In the genomic region with DNA sequence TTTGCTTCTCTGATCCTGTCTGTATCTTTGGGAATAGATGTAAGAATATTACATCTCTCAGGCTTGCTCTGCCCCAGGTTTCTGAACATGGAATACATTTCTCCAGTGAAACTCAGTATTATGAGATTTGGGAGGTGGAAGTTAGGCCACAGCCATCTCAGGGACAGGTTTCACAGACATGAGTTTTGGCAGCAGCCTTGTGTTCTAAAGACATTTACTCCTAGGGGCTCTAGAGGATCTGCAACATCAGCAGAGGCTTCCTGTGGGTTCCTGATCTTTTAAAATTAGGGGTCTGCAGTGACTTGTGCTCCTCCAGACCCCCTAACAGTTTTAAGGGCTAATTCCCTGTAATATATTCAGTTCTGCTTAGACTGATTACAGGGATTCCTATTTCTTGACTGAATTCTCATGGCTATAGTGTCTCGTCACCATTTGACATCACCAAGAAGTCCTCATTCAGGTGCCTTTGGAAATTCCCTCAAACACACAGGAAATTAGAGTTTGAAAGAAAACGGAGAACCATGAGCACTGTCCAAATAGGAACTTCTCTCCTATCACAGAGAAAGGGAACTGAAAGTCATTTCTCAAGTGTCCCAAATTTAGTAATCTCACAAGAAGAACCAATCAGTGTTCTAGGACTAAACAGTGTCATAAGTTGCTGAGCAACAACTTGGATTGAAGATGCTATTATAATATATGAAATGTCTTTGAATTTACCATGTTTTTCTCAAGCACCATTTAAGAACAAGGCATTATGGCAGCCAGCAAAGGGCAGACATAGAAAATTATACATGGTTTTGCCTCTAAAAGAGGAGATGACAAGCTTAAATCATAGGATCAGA, we compare ENCODE assay signal across 10 cellular contexts. TPM values are rescaled to one million over a fixed set of nuclear protein-coding genes. Genes with fewer than 3 reads are reported as not detected.
DNase-seq lines count a peak whose midpoint lies in the region; ATAC-seq, FAIRE-seq and TF ChIP-seq lines count a peak whose summit lies in the region.
"Had no signal": no experiment of that assay in that cellular context is flagged by ENCODE, and none has a peak within 500 bp of the region (broad histone marks: within the 10 kb centered on the region; RNA-seq: fewer than 3 reads in every experiment).

No MANE protein-coding gene starts in this region.

- H3K4me2 ChIP-seq in K562 (ENCODE audit: insufficient read depth, low read length) (no peak overlapping the region), parathyroid adenoma (ENCODE audit: low read length) (no peak overlapping the region)

- H2AFZ ChIP-seq in K562 (ENCODE audit: low read depth, low read length): no peak overlapping the region
- H2AFZ ChIP-seq in parathyroid adenoma: no peak overlapping the region

- no peak overlapping the region for H3K4me3 Mint-ChIP-seq in activated T-cell treated with anti-CD3 and anti-CD28 coated beads, Interleukin-2, amount 50 U/mL, for 72 hours

- H4K20me1 ChIP-seq in K562 (replicated peaks; ENCODE audit: control insufficient read depth, insufficient read depth, low read length): no peaks in the 10 kb centered on the region

- no peak for FAIRE-seq in K562 (lab: Jason Lieb, UNC)
- FAIRE-seq: TTC549 had no signal

- H3K27ac Mint-ChIP-seq in activated T-cell treated with anti-CD3 and anti-CD28 coated beads, Interleukin-2, amount 50 U/mL, for 72 hours: no peak overlapping the region

- POLR2A ChIA-PET in K562 (lab: Yijun Ruan, JAX): no interaction called here

- CTCF ChIA-PET in K562 (lab: Yijun Ruan, JAX; ENCODE audit: low intra/inter-chr PET ratio): interaction anchor here (0.6 kb wide), 1 partner anchor 76 kb away, joined by 4 read pairs; no protein-coding TSS in a partner anchor

- no peaks in the 10 kb centered on the region for H3K9me3 Mint-ChIP-seq in activated T-cell treated with anti-CD3 and anti-CD28 coated beads, Interleukin-2, amount 50 U/mL, for 72 hours

- H3K4me3 ChIP-seq in K562: no peak overlapping the region
- H3K4me3 ChIP-seq in parathyroid adenoma (ENCODE audit: low read depth, low read length): no peak overlapping the region

- H3K9me3 ChIP-seq in K562 (replicated peaks; ENCODE audit: control insufficient read depth, insufficient read depth, low read depth, low read length): no peaks in the 10 kb centered on the region
- H3K9me3 ChIP-seq in parathyroid adenoma (ENCODE audit: control insufficient read depth, low read length): no peaks in the 10 kb centered on the region

- H3K9ac ChIP-seq in K562 (ENCODE audit: insufficient read depth in 1 of 2, low read depth in 2 of 2, low read length in 2 of 2): no peak overlapping the region
- H3K9ac ChIP-seq in parathyroid adenoma: no peak overlapping the region

- H3K9me1 ChIP-seq in K562 (ENCODE audit: control insufficient read depth, insufficient read depth, low read length): no peaks in the 10 kb centered on the region

- no peaks in the 10 kb centered on the region for H3K4me1 ChIP-seq in K562 (replicated peaks in 1 of 2; ENCODE audit: control insufficient read depth in 2 of 2, insufficient read depth in 2 of 2, low read length in 2 of 2)
- no peaks in the 10 kb centered on the region for H3K4me1 ChIP-seq in parathyroid adenoma

- H3K36me3 ChIP-seq in K562 (ENCODE audit: control insufficient read depth, insufficient read depth, low read length) (no peaks in the 10 kb centered on the region), parathyroid adenoma (ENCODE audit: control insufficient read depth, insufficient read depth, low read length) (no peaks in the 10 kb centered on the region)

- H3K4me1 Mint-ChIP-seq in activated T-cell treated with anti-CD3 and anti-CD28 coated beads, Interleukin-2, amount 50 U/mL, for 72 hours (ENCODE audit: low read depth): peaks cover 16% of the 10 kb centered on the region

- no peak for DNase-seq in activated T-cell treated with anti-CD3 and anti-CD28 coated beads, Interleukin-2, amount 50 U/mL, for 72 hours
- DNase-seq in activated T-cell treated with anti-CD3 and anti-CD28 coated beads for 4 hours (no peak), K562 (ENCODE audit: extremely low read depth in 1 of 4, low spot score in 3 of 4) (no peak), G401 (ENCODE audit: low spot score) (no peak), cerebellum (ENCODE audit: low spot score) (no peak), NCI-H2029 treated with DMSO at 0.1 percent for 48 hours (lab: John Stamatoyannopoulos, UW) (no peak)

- WGBS in K562 (ENCODE audit: insufficient coverage, low coverage, missing lambda C conversion rate): 0% methylated on average over 2 of the region's 2 CpGs

- no peaks in the 10 kb centered on the region for H3K79me2 ChIP-seq in K562 (ENCODE audit: control insufficient read depth, insufficient read depth, low read length)
- H3K79me2 ChIP-seq in parathyroid adenoma: no peaks in the 10 kb centered on the region

- no peak for TF ChIP-seq RAD21 in K562 (CRISPR knock-in tag; conservative IDR thresholded peaks at IDR 0.05 in 1 of 2, IDR thresholded peaks at IDR 0.05 in 1 of 2)

- no TSS peak for BruUV-seq in K562 (replicated peaks; lab: Mats Ljungman, UMichigan)

- intact Hi-C loops in K562 (cut with micrococcal nuclease): no loop called here

- no peak for TF ChIP-seq CTCF in K562 (IDR thresholded peaks at IDR 0.05 in 2 of 3, conservative IDR thresholded peaks at IDR 0.05 in 1 of 3; ENCODE audit: insufficient read depth in 2 of 3, low read depth in 1 of 3, low read length in 3 of 3)
- no peak for TF ChIP-seq CTCF in parathyroid adenoma (IDR thresholded peaks at IDR 0.05)

- in situ Hi-C loops in K562 (cut with MboI): no loop called here
- in situ Hi-C loops in G401 (cut with HindIII; ENCODE audit: low sequenced_read_pairs): no loop called here

- no peaks in the 10 kb centered on the region for H3K36me3 Mint-ChIP-seq in activated T-cell treated with anti-CD3 and anti-CD28 coated beads, Interleukin-2, amount 50 U/mL, for 72 hours (ENCODE audit: insufficient read depth in 2 of 2)

- peak; percentile 47 to 70 for ATAC-seq in activated T-cell treated with anti-CD3 and anti-CD28 coated beads, Interleukin-2, amount 50 U/mL, for 72 hours (replicated peaks in 1 of 2)
- peak; percentile 67 for ATAC-seq in HG03280 (IDR thresholded peaks at IDR 0.05; ENCODE audit: unreplicated experiment)
- ATAC-seq in K562: no peak

- H3K27me3 Mint-ChIP-seq in activated T-cell treated with anti-CD3 and anti-CD28 coated beads, Interleukin-2, amount 50 U/mL, for 72 hours (ENCODE audit: low read depth): peaks cover 38% of the 10 kb centered on the region

- H3K27ac ChIP-seq in K562 (ENCODE audit: extremely low read depth, low read depth, low read length): no peak overlapping the region
- peak overlapping the region; percentile 67 for H3K27ac ChIP-seq in parathyroid adenoma

- no peak for TF ChIP-seq EP300 in K562 (IDR thresholded peaks at IDR 0.05; ENCODE audit: low read length)

- no peak for TF ChIP-seq POLR2A in K562 (conservative IDR thresholded peaks at IDR 0.05)

- H3K27me3 ChIP-seq in K562 (ENCODE audit: control insufficient read depth in 2 of 2, insufficient read depth in 2 of 2, low read length in 2 of 2) (peaks cover 0 to 2% of the 10 kb centered on the region in 2 experiments; a peak in 2 of 5 replicates), parathyroid adenoma (ENCODE audit: control insufficient read depth, insufficient read depth, low read length) (no peaks in the 10 kb centered on the region)

RNA-seq across cellular contexts. Expression of a gene that starts 2.5 kb away (rescaled TPM):
- 10 to 100 TPM in 1 of 2 donors, 1 to 10 TPM in 1; 9.2 to 18.8 TPM for total RNA-seq in activated T-cell treated with anti-CD3 and anti-CD28 coated beads, Interleukin-2, amount 50 U/mL, for 72 hours
- total RNA-seq in K562 (2011; cell fraction: chromatin; rRNA removed; ENCODE audit: low replicate concordance): not detected in 2 replicates
- not detected in 2 replicates for total RNA-seq in K562 (2011; cell fraction: nucleolus; rRNA removed)
- total RNA-seq in K562 (2011; cell fraction: nucleoplasm; rRNA removed): not detected in 2 replicates
- total RNA-seq in K562 (2014; rRNA removed) (not detected in 2 replicates), K562 (2014; rRNA removed; fragmentation: Illumina TruSeq; extraction: Trizol) (not detected in 2 replicates), K562 (2015; rRNA removed; fragmentation: Illumina TruSeq; extraction: Trizol) (0.34 and 0.47 TPM in 2 replicates), K562 (2021) (1.8 and 2.4 TPM in 2 replicates), cerebellum (3.6 TPM)
- polyA plus RNA-seq in K562 (2011; rRNA removed) (not detected in 2 replicates), K562 (2014; fragmentation: Illumina TruSeq; extraction: Trizol) (0.53 TPM in 1 of 2 replicates, not detected in the other), K562 (2014; fragmentation: Nextera tagmentation; extraction: Ambion mirVana) (under 1 TPM; 0.18 to 0.31 TPM), K562 (2014; rRNA removed) (0.41 and 0.80 TPM in 2 replicates)
- polyA plus RNA-seq in K562 (2011; cell fraction: cytosol; rRNA removed): not detected in 2 replicates
- polyA plus RNA-seq in K562 (2011; cell fraction: nucleus; rRNA removed): not detected in 2 replicates
- polyA plus RNA-seq in K562 (2012): 0.05 and 0.42 TPM in 2 replicates
- polyA minus RNA-seq in K562 (2011; rRNA and poly(A)+ RNA removed): 0.15 TPM in 1 of 2 replicates, not detected in the other
- polyA minus RNA-seq in K562 (2011; cell fraction: cytosol; rRNA and poly(A)+ RNA removed): not detected in 2 replicates
- not detected in 2 replicates for polyA minus RNA-seq in K562 (2011; cell fraction: nucleus; rRNA and poly(A)+ RNA removed)
- total RNA-seq in G401 (2014; rRNA removed; shearing (Covaris generic)): not detected in 2 replicates

RNA-seq across cellular contexts. Expression of a gene that starts 30.2 kb away (rescaled TPM):
- not detected for total RNA-seq in activated T-cell treated with anti-CD3 and anti-CD28 coated beads, Interleukin-2, amount 50 U/mL, for 72 hours
- not detected in 2 replicates for total RNA-seq in K562 (2011; cell fraction: chromatin; rRNA removed; ENCODE audit: low replicate concordance)
- not detected in 2 replicates for total RNA-seq in K562 (2011; cell fraction: nucleolus; rRNA removed)
- not detected in 2 replicates for total RNA-seq in K562 (2011; cell fraction: nucleoplasm; rRNA removed)
- total RNA-seq in K562 (2014; rRNA removed) (not detected in 2 replicates), K562 (2014; rRNA removed; fragmentation: Illumina TruSeq; extraction: Trizol) (not detected in 2 replicates), K562 (2015; rRNA removed; fragmentation: Illumina TruSeq; extraction: Trizol) (not detected in 2 replicates), K562 (2021) (not detected in 2 replicates), cerebellum (0.18 TPM)
- polyA plus RNA-seq in K562 (2011; rRNA removed) (not detected in 2 replicates), K562 (2014; fragmentation: Illumina TruSeq; extraction: Trizol) (not detected in 2 replicates), K562 (2014; fragmentation: Nextera tagmentation; extraction: Ambion mirVana) (not detected), K562 (2014; rRNA removed) (not detected in 2 replicates)
- not detected in 2 replicates for polyA plus RNA-seq in K562 (2011; cell fraction: cytosol; rRNA removed)
- polyA plus RNA-seq in K562 (2011; cell fraction: nucleus; rRNA removed): not detected in 2 replicates
- not detected in 2 replicates for polyA plus RNA-seq in K562 (2012)
- not detected in 2 replicates for polyA minus RNA-seq in K562 (2011; rRNA and poly(A)+ RNA removed)
- polyA minus RNA-seq in K562 (2011; cell fraction: cytosol; rRNA and poly(A)+ RNA removed): not detected in 2 replicates
- not detected in 2 replicates for polyA minus RNA-seq in K562 (2011; cell fraction: nucleus; rRNA and poly(A)+ RNA removed)
- total RNA-seq in G401 (2014; rRNA removed; shearing (Covaris generic)): not detected in 2 replicates
- total RNA-seq: liver had no signal
- polyA plus RNA-seq: liver had no signal
